In genomic region chr10:7272008-7272407, GRCh38 we compare ENCODE assay signal across 1 cellular context.
TF ChIP-seq lines count a peak whose summit lies in the region.

No MANE protein-coding gene starts in this region.

TF ChIP-seq in SK-N-SH treated with all-trans-retinoic acid at 6 μM for 48 hours, 23 proteins besides CTCF, POLR2A, EP300 and RAD21 (continued from another document):
- TF ChIP-seq RARB (CRISPR knock-in tag; IDR thresholded peaks at IDR 0.05) (no peak), CREB5 (CRISPR knock-in tag; IDR thresholded peaks at IDR 0.05; ENCODE audit: low read depth) (no peak), TSHZ2 (CRISPR knock-in tag; IDR thresholded peaks at IDR 0.05) (no peak), TCF4 (CRISPR knock-in tag; IDR thresholded peaks at IDR 0.05; ENCODE audit: borderline replicate concordance) (no peak), ARNTL (CRISPR knock-in tag; IDR thresholded peaks at IDR 0.05; ENCODE audit: borderline replicate concordance, low read depth) (no peak), ESRRG (CRISPR knock-in tag; IDR thresholded peaks at IDR 0.05) (no peak), CSDC2 (CRISPR knock-in tag; IDR thresholded peaks at IDR 0.05) (no peak), PPARA (CRISPR knock-in tag; IDR thresholded peaks at IDR 0.05; ENCODE audit: borderline replicate concordance) (no peak), ISL1 (CRISPR knock-in tag; IDR thresholded peaks at IDR 0.05) (no peak), BACH2 (CRISPR knock-in tag; IDR thresholded peaks at IDR 0.05; ENCODE audit: borderline replicate concordance) (no peak), ZNF565 (CRISPR knock-in tag; conservative IDR thresholded peaks at IDR 0.05; ENCODE audit: low read depth) (no peak), ZNF70 (CRISPR knock-in tag; IDR thresholded peaks at IDR 0.05) (no peak)
- TF ChIP-seq, protein P1, sequence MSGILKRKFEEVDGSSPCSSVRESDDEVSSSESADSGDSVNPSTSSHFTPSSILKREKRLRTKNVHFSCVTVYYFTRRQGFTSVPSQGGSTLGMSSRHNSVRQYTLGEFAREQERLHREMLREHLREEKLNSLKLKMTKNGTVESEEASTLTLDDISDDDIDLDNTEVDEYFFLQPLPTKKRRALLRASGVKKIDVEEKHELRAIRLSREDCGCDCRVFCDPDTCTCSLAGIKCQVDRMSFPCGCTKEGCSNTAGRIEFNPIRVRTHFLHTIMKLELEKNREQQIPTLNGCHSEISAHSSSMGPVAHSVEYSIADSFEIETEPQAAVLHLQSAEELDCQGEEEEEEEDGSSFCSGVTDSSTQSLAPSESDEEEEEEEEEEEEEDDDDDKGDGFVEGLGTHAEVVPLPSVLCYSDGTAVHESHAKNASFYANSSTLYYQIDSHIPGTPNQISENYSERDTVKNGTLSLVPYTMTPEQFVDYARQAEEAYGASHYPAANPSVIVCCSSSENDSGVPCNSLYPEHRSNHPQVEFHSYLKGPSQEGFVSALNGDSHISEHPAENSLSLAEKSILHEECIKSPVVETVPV (CRISPR knock-in tag; IDR thresholded peaks at IDR 0.05): no peak
- TF ChIP-seq, protein P2, sequence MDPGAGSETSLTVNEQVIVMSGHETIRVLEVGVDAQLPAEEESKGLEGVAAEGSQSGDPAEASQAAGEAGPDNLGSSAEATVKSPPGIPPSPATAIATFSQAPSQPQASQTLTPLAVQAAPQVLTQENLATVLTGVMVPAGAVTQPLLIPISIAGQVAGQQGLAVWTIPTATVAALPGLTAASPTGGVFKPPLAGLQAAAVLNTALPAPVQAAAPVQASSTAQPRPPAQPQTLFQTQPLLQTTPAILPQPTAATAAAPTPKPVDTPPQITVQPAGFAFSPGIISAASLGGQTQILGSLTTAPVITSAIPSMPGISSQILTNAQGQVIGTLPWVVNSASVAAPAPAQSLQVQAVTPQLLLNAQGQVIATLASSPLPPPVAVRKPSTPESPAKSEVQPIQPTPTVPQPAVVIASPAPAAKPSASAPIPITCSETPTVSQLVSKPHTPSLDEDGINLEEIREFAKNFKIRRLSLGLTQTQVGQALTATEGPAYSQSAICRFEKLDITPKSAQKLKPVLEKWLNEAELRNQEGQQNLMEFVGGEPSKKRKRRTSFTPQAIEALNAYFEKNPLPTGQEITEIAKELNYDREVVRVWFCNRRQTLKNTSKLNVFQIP (CRISPR knock-in tag; IDR thresholded peaks at IDR 0.05; ENCODE audit: borderline replicate concordance, low read depth): no peak
